ENCODE assay signal across 12 cellular contexts in the genomic region with DNA sequence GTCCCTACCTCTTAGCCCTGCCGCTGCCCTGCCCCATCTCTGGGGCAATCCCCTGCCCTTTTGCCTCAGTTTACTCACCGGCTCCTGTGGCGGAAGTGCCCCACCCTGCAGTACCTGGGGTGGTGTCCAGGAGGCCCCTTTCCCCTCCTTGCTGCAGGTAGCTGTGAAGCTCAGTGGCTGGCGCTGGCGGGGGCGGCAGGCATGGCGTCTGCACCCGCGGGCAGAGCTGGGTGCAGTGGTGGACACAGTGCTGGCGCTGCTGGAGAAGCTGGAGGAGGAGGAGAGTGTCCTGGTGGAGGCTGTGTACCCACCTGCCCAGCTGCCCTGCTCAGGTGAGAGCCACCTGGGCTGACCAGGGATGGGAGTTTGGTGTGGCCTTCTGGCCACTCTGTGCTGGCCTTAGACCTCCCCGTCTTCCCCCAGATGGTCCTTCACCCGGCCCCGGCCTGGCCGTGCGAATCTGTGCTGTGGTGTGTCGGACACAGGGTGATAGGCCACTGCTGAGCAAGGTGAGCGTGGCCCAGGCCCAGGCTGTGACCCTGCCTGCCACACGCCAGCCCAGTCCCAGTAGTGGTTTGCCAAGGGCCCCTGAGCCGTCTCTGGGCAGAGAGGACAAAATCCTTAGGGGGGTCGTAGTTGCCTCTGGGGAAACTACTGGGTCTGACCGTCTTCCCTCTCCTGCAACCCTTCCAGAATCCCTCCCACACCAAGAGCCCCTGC. TPM values are rescaled to one million over a fixed set of nuclear protein-coding genes. Genes with fewer than 3 reads are reported as not detected.
DNase-seq lines count a peak whose midpoint lies in the region; ATAC-seq and TF ChIP-seq lines count a peak whose summit lies in the region.
"Had no signal": no experiment of that assay in that cellular context is flagged by ENCODE, and none has a peak within 500 bp of the region (broad histone marks: within the 10 kb centered on the region; RNA-seq: fewer than 3 reads in every experiment).

No MANE protein-coding gene starts in this region.

- intact Hi-C loops in activated T-helper 2 cell treated with anti-CD3 and anti-CD28 coated beads, Interferon-gamma antibody, Interleukin-2, Interleukin-4, amounts not matched to agents 10 μg/mL and 5 μg/mL and 100 μg/mL, durations not matched to agents 14 hours and 24 hours and 36 hours (cut with micrococcal nuclease): loop anchor here (2.0 to 5.0 kb wide), 3 partner anchors 15 to 388 kb away; a partner anchor contains a TSS

- no peaks in the 10 kb centered on the region for H3K9me3 ChIP-seq in HEK293 (ENCODE audit: control insufficient read depth, insufficient read depth, low read depth, low read length)
- H3K9me3 ChIP-seq: colonic mucosa had no signal

- H3K4me3 ChIP-seq in HEK293 (ENCODE audit: low read depth, low read length): no peak overlapping the region

- H3K27ac Mint-ChIP-seq in activated T-helper 2 cell treated with anti-CD3 and anti-CD28 coated beads, Interferon-gamma antibody, Interleukin-2, Interleukin-4, amounts not matched to agents 10 μg/mL and 5 μg/mL and 100 μg/mL, durations not matched to agents 14 hours and 24 hours and 36 hours: no peak overlapping the region
- H3K27ac Mint-ChIP-seq in natural killer cell treated with Interleukin-12 subunit alpha and Interleukin-12 subunit beta and Interleukin-15 and Interleukin-18, amount 100 ng/mL, for 72 hours: peak overlapping the region; percentile 33 to 60

- CTCF ChIA-PET in HEK293 (lab: Yijun Ruan, JAX): interaction anchor here (0.6 to 1.9 kb wide), 5 partner anchors 8 to 210 kb away, joined by 3 to 8 read pairs (median 4); a partner anchor contains a TSS

- DNase-seq in activated T-helper 2 cell treated with anti-CD3 and anti-CD28 coated beads, Interferon-gamma antibody, Interleukin-2, Interleukin-4, amounts not matched to agents 10 μg/mL and 5 μg/mL and 100 μg/mL, durations not matched to agents 14 hours and 24 hours and 36 hours (ENCODE audit: low spot score): no peak
- no peak for DNase-seq in natural killer cell treated with Interleukin-12 subunit alpha and Interleukin-12 subunit beta and Interleukin-15 and Interleukin-18, amount 100 ng/mL, for 72 hours (ENCODE audit: low spot score)
- no peak for DNase-seq in UCSD-AML1 (lab: John Stamatoyannopoulos, UW; ENCODE audit: unreplicated experiment)
- no peak for DNase-seq in ACHN
- DNase-seq in glomerular visceral epithelial cell (ENCODE audit: extremely low spot score): no peak
- no peak for DNase-seq in NCI-H187 treated with DMSO at 0.1 percent for 48 hours (lab: John Stamatoyannopoulos, UW)
- DNase-seq: colonic mucosa, HCEC 1CT, NCI-H1694, occipital lobe had no signal

- no peaks in the 10 kb centered on the region for H3K9me3 Mint-ChIP-seq in activated T-helper 2 cell treated with anti-CD3 and anti-CD28 coated beads, Interferon-gamma antibody, Interleukin-2, Interleukin-4, amounts not matched to agents 10 μg/mL and 5 μg/mL and 100 μg/mL, durations not matched to agents 14 hours and 24 hours and 36 hours
- no peaks in the 10 kb centered on the region for H3K9me3 Mint-ChIP-seq in natural killer cell treated with Interleukin-12 subunit alpha and Interleukin-12 subunit beta and Interleukin-15 and Interleukin-18, amount 100 ng/mL, for 72 hours

- H3K36me3 ChIP-seq in HEK293 (ENCODE audit: control insufficient read depth in 2 of 2, insufficient read depth in 1 of 2, low read length in 2 of 2): no peaks in the 10 kb centered on the region
- H3K36me3 ChIP-seq: colonic mucosa had no signal

- POLR2A ChIA-PET in HEK293 (lab: Yijun Ruan, JAX): interaction anchor here (0.7 to 4.4 kb wide), 6 partner anchors 9 to 49 kb away, joined by 3 to 25 read pairs (median 5); a partner anchor contains a TSS

- H3K27me3 Mint-ChIP-seq in activated T-helper 2 cell treated with anti-CD3 and anti-CD28 coated beads, Interferon-gamma antibody, Interleukin-2, Interleukin-4, amounts not matched to agents 10 μg/mL and 5 μg/mL and 100 μg/mL, durations not matched to agents 14 hours and 24 hours and 36 hours (ENCODE audit: low read depth): peaks cover 10% of the 10 kb centered on the region
- H3K27me3 Mint-ChIP-seq in natural killer cell treated with Interleukin-12 subunit alpha and Interleukin-12 subunit beta and Interleukin-15 and Interleukin-18, amount 100 ng/mL, for 72 hours: no peaks in the 10 kb centered on the region

- ATAC-seq in natural killer cell treated with Interleukin-12 subunit alpha and Interleukin-12 subunit beta and Interleukin-15 and Interleukin-18, amount 100 ng/mL, for 72 hours: no peak

- no peaks in the 10 kb centered on the region for H3K36me3 Mint-ChIP-seq in activated T-helper 2 cell treated with anti-CD3 and anti-CD28 coated beads, Interferon-gamma antibody, Interleukin-2, Interleukin-4, amounts not matched to agents 10 μg/mL and 5 μg/mL and 100 μg/mL, durations not matched to agents 14 hours and 24 hours and 36 hours (ENCODE audit: low read depth)
- H3K36me3 Mint-ChIP-seq in natural killer cell treated with Interleukin-12 subunit alpha and Interleukin-12 subunit beta and Interleukin-15 and Interleukin-18, amount 100 ng/mL, for 72 hours: no peaks in the 10 kb centered on the region

- TF ChIP-seq CTCF in 22Rv1 (IDR thresholded peaks at IDR 0.05): no peak
- TF ChIP-seq CTCF in HEK293 (tag by site-specific recombination; IDR thresholded peaks at IDR 0.05): no peak

- peak overlapping the region; percentile 86; the same call in 1 of the 2 replicates for H3K27ac ChIP-seq in 22Rv1
- no peak overlapping the region for H3K27ac ChIP-seq in HEK293 (ENCODE audit: extremely low read depth, low read depth, low read length)

- in situ Hi-C loops in ACHN (cut with HindIII; ENCODE audit: low pct_ligation_motif_present, low pct_unique_long_range_greater_than_20kb, low sequenced_read_pairs): no loop called here

- H3K4me1 ChIP-seq in HEK293 (ENCODE audit: control insufficient read depth, insufficient read depth, low read length): no peaks in the 10 kb centered on the region; the same call in 1 of the 2 replicates
- H3K4me1 ChIP-seq: colonic mucosa had no signal

- peak overlapping the region; percentile 77 for H3K4me3 Mint-ChIP-seq in activated T-helper 2 cell treated with anti-CD3 and anti-CD28 coated beads, Interferon-gamma antibody, Interleukin-2, Interleukin-4, amounts not matched to agents 10 μg/mL and 5 μg/mL and 100 μg/mL, durations not matched to agents 14 hours and 24 hours and 36 hours (ENCODE audit: low read depth)
- peak overlapping the region; percentile 70 for H3K4me3 Mint-ChIP-seq in natural killer cell treated with Interleukin-12 subunit alpha and Interleukin-12 subunit beta and Interleukin-15 and Interleukin-18, amount 100 ng/mL, for 72 hours

- H3K4me1 Mint-ChIP-seq in activated T-helper 2 cell treated with anti-CD3 and anti-CD28 coated beads, Interferon-gamma antibody, Interleukin-2, Interleukin-4, amounts not matched to agents 10 μg/mL and 5 μg/mL and 100 μg/mL, durations not matched to agents 14 hours and 24 hours and 36 hours (ENCODE audit: low read depth): peaks cover 23% of the 10 kb centered on the region
- peaks cover 10 to 29% of the 10 kb centered on the region in 2 donors for H3K4me1 Mint-ChIP-seq in natural killer cell treated with Interleukin-12 subunit alpha and Interleukin-12 subunit beta and Interleukin-15 and Interleukin-18, amount 100 ng/mL, for 72 hours (ENCODE audit: low read depth in 2 of 2)

TF ChIP-seq in HEK293, 187 proteins besides CTCF, POLR2A, EP300 and RAD21:
- TF ChIP-seq ZNF600 (tag by site-specific recombination; IDR thresholded peaks at IDR 0.05) (peak; percentile 39; the same call in 1 of the 2 replicates), ZNF202 (tag by site-specific recombination; IDR thresholded peaks at IDR 0.05; ENCODE audit: borderline replicate concordance) (no peak)
TF ChIP-seq in HEK293: peak in this region for 1.

RNA-seq across cellular contexts. Expression of a gene that starts 4.0 kb away (rescaled TPM):
- total RNA-seq in activated T-helper 2 cell treated with anti-CD3 and anti-CD28 coated beads, Interferon-gamma antibody, Interleukin-2, Interleukin-4, amounts not matched to agents 10 μg/mL and 5 μg/mL and 100 μg/mL, durations not matched to agents 14 hours and 24 hours and 36 hours: 0.51 and 0.68 TPM in 2 replicates
- total RNA-seq in natural killer cell treated with Interleukin-12 subunit alpha and Interleukin-12 subunit beta and Interleukin-15 and Interleukin-18, amount 100 ng/mL, for 72 hours: 1 to 10 TPM; 2.3 to 4.9 TPM

RNA-seq across cellular contexts. Expression of a gene that starts 8.8 kb away (rescaled TPM):
- total RNA-seq in activated T-helper 2 cell treated with anti-CD3 and anti-CD28 coated beads, Interferon-gamma antibody, Interleukin-2, Interleukin-4, amounts not matched to agents 10 μg/mL and 5 μg/mL and 100 μg/mL, durations not matched to agents 14 hours and 24 hours and 36 hours: 67.6 and 70.2 TPM in 2 replicates
- 100 to 1,000 TPM in 1 of 2 donors, 10 to 100 TPM in 1; 95.8 to 112 TPM for total RNA-seq in natural killer cell treated with Interleukin-12 subunit alpha and Interleukin-12 subunit beta and Interleukin-15 and Interleukin-18, amount 100 ng/mL, for 72 hours

RNA-seq across cellular contexts. Expression of a gene that starts 15.6 kb away (rescaled TPM):
- 112 and 118 TPM in 2 replicates for total RNA-seq in activated T-helper 2 cell treated with anti-CD3 and anti-CD28 coated beads, Interferon-gamma antibody, Interleukin-2, Interleukin-4, amounts not matched to agents 10 μg/mL and 5 μg/mL and 100 μg/mL, durations not matched to agents 14 hours and 24 hours and 36 hours
- 10 to 100 TPM; 79.5 to 88.8 TPM for total RNA-seq in natural killer cell treated with Interleukin-12 subunit alpha and Interleukin-12 subunit beta and Interleukin-15 and Interleukin-18, amount 100 ng/mL, for 72 hours

RNA-seq across cellular contexts. Expression of a gene that starts 17.8 kb away (rescaled TPM):
- 250 and 262 TPM in 2 replicates for total RNA-seq in activated T-helper 2 cell treated with anti-CD3 and anti-CD28 coated beads, Interferon-gamma antibody, Interleukin-2, Interleukin-4, amounts not matched to agents 10 μg/mL and 5 μg/mL and 100 μg/mL, durations not matched to agents 14 hours and 24 hours and 36 hours
- 100 to 1,000 TPM; 317 to 378 TPM for total RNA-seq in natural killer cell treated with Interleukin-12 subunit alpha and Interleukin-12 subunit beta and Interleukin-15 and Interleukin-18, amount 100 ng/mL, for 72 hours

RNA-seq across cellular contexts. Expression of a gene that starts 18.0 kb away (rescaled TPM):
- 89.8 and 94.4 TPM in 2 replicates for total RNA-seq in activated T-helper 2 cell treated with anti-CD3 and anti-CD28 coated beads, Interferon-gamma antibody, Interleukin-2, Interleukin-4, amounts not matched to agents 10 μg/mL and 5 μg/mL and 100 μg/mL, durations not matched to agents 14 hours and 24 hours and 36 hours
- 100 to 1,000 TPM; 198 to 266 TPM for total RNA-seq in natural killer cell treated with Interleukin-12 subunit alpha and Interleukin-12 subunit beta and Interleukin-15 and Interleukin-18, amount 100 ng/mL, for 72 hours
- total RNA-seq: occipital lobe had no signal
